ENCODE assay signal across 28 cellular contexts in the genomic region with DNA sequence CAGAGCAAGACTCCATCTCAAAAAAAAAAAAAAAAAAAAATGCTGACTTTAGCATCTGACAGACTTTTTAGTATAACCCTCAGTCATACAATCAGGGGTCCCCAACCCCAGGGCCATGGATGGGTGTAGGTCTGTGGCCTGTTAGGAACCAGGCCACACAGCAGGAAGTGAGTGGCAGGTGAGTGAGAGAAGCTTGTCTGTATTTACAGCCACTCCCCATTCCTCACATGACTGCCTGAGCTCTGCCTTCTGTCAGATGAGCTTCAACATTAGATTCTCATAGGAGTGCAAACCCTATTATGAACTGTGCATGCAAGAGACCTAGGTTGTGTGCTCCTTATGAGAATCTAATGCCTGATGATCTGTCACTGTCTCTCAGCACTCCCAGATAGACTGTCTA. TPM values are rescaled to one million over a fixed set of nuclear protein-coding genes. Genes with fewer than 3 reads are reported as not detected.
DNase-seq lines count a peak whose midpoint lies in the region; ATAC-seq and TF ChIP-seq lines count a peak whose summit lies in the region.
"Had no signal": no experiment of that assay in that cellular context is flagged by ENCODE, and none has a peak within 500 bp of the region (broad histone marks: within the 10 kb centered on the region; RNA-seq: fewer than 3 reads in every experiment).

No MANE protein-coding gene starts in this region.

- no peak overlapping the region for H3K9ac ChIP-seq in PC-3 (ENCODE audit: low read length)
- H3K9ac ChIP-seq: KMS-11, SK-N-SH had no signal

- H3K9me2 ChIP-seq in OCI-LY7 (ENCODE audit: insufficient read depth, low read length): no peaks in the 10 kb centered on the region
- no peaks in the 10 kb centered on the region for H3K9me2 ChIP-seq in PC-3 (replicated peaks; ENCODE audit: low read length)
- H3K9me2 ChIP-seq: SK-N-SH had no signal

- H3K36me3 ChIP-seq in OCI-LY7 (ENCODE audit: insufficient read depth, low read length): no peaks in the 10 kb centered on the region
- H3K36me3 ChIP-seq in PC-3 (ENCODE audit: low read depth, low read length): no peaks in the 10 kb centered on the region
- H3K36me3 ChIP-seq: brain microvascular endothelial cell, pancreas, suprapubic skin had no signal

- no peaks in the 10 kb centered on the region for H3K9me3 ChIP-seq in OCI-LY7 (ENCODE audit: low read length)
- H3K9me3 ChIP-seq in PC-3 (ENCODE audit: low read length): no peaks in the 10 kb centered on the region
- H3K9me3 ChIP-seq: A549, pancreas, SK-N-SH, suprapubic skin had no signal

- H3K27ac ChIP-seq in OCI-LY7 (ENCODE audit: low read depth, low read length, poor library complexity, severe bottlenecking) (no peak overlapping the region), epithelial cell of prostate (peak overlapping the region; percentile 40), PC-3 (ENCODE audit: low read length) (no peak overlapping the region)
- H3K27ac ChIP-seq: A549, brain microvascular endothelial cell, HL-60, KMS-11, pancreas, suprapubic skin had no signal

- peaks cover 12% of the 10 kb centered on the region for H3K4me1 ChIP-seq in OCI-LY7 (ENCODE audit: insufficient read depth, low read length, poor library complexity, severe bottlenecking)
- peaks cover 11% of the 10 kb centered on the region; the same call in 1 of the 2 replicates for H3K4me1 ChIP-seq in PC-3 (ENCODE audit: insufficient read depth, low read length)

- H4K20me1 ChIP-seq in OCI-LY7 (ENCODE audit: insufficient read depth, low read length) (no peaks in the 10 kb centered on the region), PC-3 (ENCODE audit: low read length) (no peaks in the 10 kb centered on the region)

- TF ChIP-seq CTCF in OCI-LY7 (conservative IDR thresholded peaks at IDR 0.05; ENCODE audit: low read length) (no peak), type B pancreatic cell (conservative IDR thresholded peaks at IDR 0.05) (no peak), PC-3 (conservative IDR thresholded peaks at IDR 0.05; ENCODE audit: low read depth, low read length) (no peak)

- peaks cover 17% of the 10 kb centered on the region for H3K4me1 Mint-ChIP-seq in type B pancreatic cell (ENCODE audit: unreplicated experiment)

- DNase-seq in NCI-H748 (lab: John Stamatoyannopoulos, UW; ENCODE audit: unreplicated experiment) (peak; percentile 1), NCI-H748 treated with DMSO at 0.1 percent for 48 hours (lab: John Stamatoyannopoulos, UW) (no peak), OCI-LY7 (ENCODE audit: low spot score) (peak; percentile 14), epithelial cell of prostate (ENCODE audit: low read depth, low spot score) (no peak), type B pancreatic cell (ENCODE audit: extremely low spot score, unreplicated experiment) (no peak), PC-3 (no peak)
- DNase-seq: activated effector memory CD4-positive, alpha-beta T cell treated with Interleukin-2 at 50 U/mL for 16 hours; activated T-cell treated with anti-CD3 and anti-CD28 coated beads, Interleukin-2, amount 50 U/mL, for 1 hour; AML-193; amygdala; brain microvascular endothelial cell; hypothalamus; NCI-H1436; NCI-H2081 treated with DMSO at 0.1 percent for 48 hours; NCI-H345; pancreas; retina; SK-N-SH; stimulated activated naive B cell treated with anti-CD40 and anti-IgM and Interleukin-4, amounts not matched to agents 10 μg/mL and 1 μg/mL and 100 μg/mL, for 72 hours had no signal

- H3K27me3 ChIP-seq in PC-3 (ENCODE audit: low read length): no peaks in the 10 kb centered on the region
- H3K27me3 ChIP-seq: brain microvascular endothelial cell, pancreas, suprapubic skin had no signal

- H2AFZ ChIP-seq in OCI-LY7 (ENCODE audit: low read length) (no peak overlapping the region), PC-3 (ENCODE audit: low read length) (no peak overlapping the region)

- ATAC-seq in PC-3 (no peak), GM18870 (IDR thresholded peaks at IDR 0.05; ENCODE audit: unreplicated experiment) (no peak)
- no peak for ATAC-seq in activated CD4-positive, CD25-positive, alpha-beta regulatory T cell treated with anti-CD3 and anti-CD28 coated beads, Interleukin-2, amount 50 U/mL, for 24 hours
- ATAC-seq: A549; activated naive CD4-positive, alpha-beta T cell treated with anti-CD3 and anti-CD28 coated beads, Interleukin-2, amount 50 U/mL, for 72 hours; pancreas; stimulated activated naive B cell treated with anti-CD40 and anti-IgM and Interleukin-4, amounts not matched to agents 10 μg/mL and 1 μg/mL and 100 μg/mL, for 72 hours had no signal

- CTCF ChIA-PET in OCI-LY7 (lab: Charles Lee; ENCODE audit: unreplicated experiment) (no interaction called here), PC-3 (lab: Charles Lee) (no interaction called here)

- H3K4me3 ChIP-seq in OCI-LY7 (ENCODE audit: low read depth, low read length, poor library complexity, severe bottlenecking) (no peak overlapping the region), PC-3 (ENCODE audit: low read length) (no peak overlapping the region)
- H3K4me3 ChIP-seq: A549, pancreas, suprapubic skin had no signal

- intact Hi-C loops in OCI-LY7 (cut with micrococcal nuclease; ENCODE audit: unreplicated experiment): no loop called here
- intact Hi-C loops in PC-3 (cut with micrococcal nuclease): no loop called here

- no peaks in the 10 kb centered on the region for H3K27me3 Mint-ChIP-seq in type B pancreatic cell

- H3K36me3 Mint-ChIP-seq in type B pancreatic cell: peaks cover 24% of the 10 kb centered on the region
- H3K36me3 Mint-ChIP-seq: activated naive CD4-positive, alpha-beta T cell treated with anti-CD3 and anti-CD28 coated beads, Interleukin-2, amount 50 U/mL, for 72 hours; CD4-positive, CD25-positive, alpha-beta regulatory T cell; memory B cell; stimulated activated naive B cell treated with anti-CD40 and anti-IgM and Interleukin-4, amounts not matched to agents 10 μg/mL and 1 μg/mL and 100 μg/mL, for 72 hours had no signal

- BruUV-seq in OCI-LY7 (replicated peaks; lab: Mats Ljungman, UMichigan) (no TSS peak), PC-3 (replicated peaks; lab: Mats Ljungman, UMichigan) (no TSS peak)

- H3K4me3 Mint-ChIP-seq in type B pancreatic cell: peak overlapping the region; percentile 49
- H3K4me3 Mint-ChIP-seq: memory B cell; stimulated activated naive B cell treated with anti-CD40 and anti-IgM and Interleukin-4, amounts not matched to agents 10 μg/mL and 1 μg/mL and 100 μg/mL, for 72 hours had no signal

- POLR2A ChIA-PET in OCI-LY7 (lab: Charles Lee) (interaction anchor here (0.7 kb wide), 1 partner anchor 28 kb away, joined by 4 read pairs; no protein-coding TSS in a partner anchor), PC-3 (lab: Charles Lee; ENCODE audit: unreplicated experiment) (no interaction called here)

- H3K79me2 ChIP-seq in OCI-LY7 (ENCODE audit: insufficient read depth, low read depth, low read length): no peaks in the 10 kb centered on the region
- H3K79me2 ChIP-seq in PC-3 (ENCODE audit: low read length): peaks cover 12% of the 10 kb centered on the region

- H3K4me2 ChIP-seq in OCI-LY7 (ENCODE audit: low read length) (no peak overlapping the region), PC-3 (ENCODE audit: low read length) (no peak overlapping the region)
- H3K4me2 ChIP-seq: A549, KMS-11, SK-N-SH had no signal

- peak overlapping the region; percentile 82 for H3K27ac Mint-ChIP-seq in type B pancreatic cell
- H3K27ac Mint-ChIP-seq: activated naive CD4-positive, alpha-beta T cell treated with anti-CD3 and anti-CD28 coated beads, Interleukin-2, amount 50 U/mL, for 72 hours; CD4-positive, CD25-positive, alpha-beta regulatory T cell; memory B cell had no signal

- H3F3A ChIP-seq in PC-3 (ENCODE audit: low read length, unreplicated experiment): no peaks in the 10 kb centered on the region

- H3K9me3 Mint-ChIP-seq in type B pancreatic cell: no peaks in the 10 kb centered on the region
- H3K9me3 Mint-ChIP-seq: activated naive CD4-positive, alpha-beta T cell treated with anti-CD3 and anti-CD28 coated beads, Interleukin-2, amount 50 U/mL, for 72 hours; CD4-positive, CD25-positive, alpha-beta regulatory T cell; memory B cell; stimulated activated naive B cell treated with anti-CD40 and anti-IgM and Interleukin-4, amounts not matched to agents 10 μg/mL and 1 μg/mL and 100 μg/mL, for 72 hours had no signal

RNA-seq across cellular contexts. Expression of gene FAM227A, which starts 3.3 kb away (rescaled TPM):
- 0.16 and 0.23 TPM in 2 replicates for total RNA-seq in OCI-LY7 (2014; rRNA removed; shearing (Covaris generic))
- total RNA-seq in OCI-LY7 (2022) (0.57 and 0.72 TPM in 2 replicates), type B pancreatic cell (ENCODE audit: low replicate concordance) (5.0 and 11.2 TPM in 2 replicates), PC-3 (2014; rRNA removed) (1.2 and 2.2 TPM in 2 replicates)
- total RNA-seq: CD4-positive, CD25-positive, alpha-beta regulatory T cell had no signal

RNA-seq across cellular contexts. Expression of gene CBY1, which starts 3.6 kb away (rescaled TPM):
- total RNA-seq in OCI-LY7 (2014; rRNA removed; shearing (Covaris generic)): 3.5 and 10.5 TPM in 2 replicates
- total RNA-seq in OCI-LY7 (2022): 12.8 and 15.1 TPM in 2 replicates
- total RNA-seq in type B pancreatic cell (ENCODE audit: low replicate concordance): 48.9 and 53.5 TPM in 2 replicates
- 12.9 and 14.3 TPM in 2 replicates for total RNA-seq in PC-3 (2014; rRNA removed)

RNA-seq across cellular contexts. Expression of gene TOMM22, which starts 28.9 kb away (rescaled TPM):
- 51.8 and 61.7 TPM in 2 replicates for total RNA-seq in OCI-LY7 (2014; rRNA removed; shearing (Covaris generic))
- total RNA-seq in OCI-LY7 (2022) (99.6 and 114 TPM in 2 replicates), type B pancreatic cell (ENCODE audit: low replicate concordance) (80.8 and 91.6 TPM in 2 replicates), PC-3 (2014; rRNA removed) (68.7 and 82.3 TPM in 2 replicates)

RNA-seq across cellular contexts. Expression of gene JOSD1, which starts 47.9 kb away (rescaled TPM):
- 46.6 and 50.4 TPM in 2 replicates for total RNA-seq in OCI-LY7 (2014; rRNA removed; shearing (Covaris generic))
- total RNA-seq in OCI-LY7 (2022): 54.7 and 56.3 TPM in 2 replicates
- total RNA-seq in type B pancreatic cell (ENCODE audit: low replicate concordance): 43.4 and 51.8 TPM in 2 replicates
- total RNA-seq in PC-3 (2014; rRNA removed): 37.5 and 40.3 TPM in 2 replicates

RNA-seq across cellular contexts. Expression of gene GTPBP1, which starts 52.9 kb away (rescaled TPM):
- 46.1 and 51.1 TPM in 2 replicates for total RNA-seq in OCI-LY7 (2014; rRNA removed; shearing (Covaris generic))
- total RNA-seq in OCI-LY7 (2022) (95.0 and 97.5 TPM in 2 replicates), type B pancreatic cell (ENCODE audit: low replicate concordance) (47.1 and 60.1 TPM in 2 replicates), PC-3 (2014; rRNA removed) (28.2 and 29.6 TPM in 2 replicates)

Comparison
In these comparisons a context has a peak if more than half of its experiments do, and no peak if none do; other contexts are left out.
1. DNase-seq: peak in NCI-H748 (single experiment) and OCI-LY7 (single experiment); none in NCI-H748 treated with DMSO at 0.1 percent for 48 hours (single experiment), epithelial cell of prostate (single experiment), type B pancreatic cell (single experiment) and PC-3 (single experiment).